In genomic region chr19:47243776-47244547, GRCh38 we compare ENCODE assay signal across 8 cellular contexts. TPM values are rescaled to one million over a fixed set of nuclear protein-coding genes. Genes with fewer than 3 reads are reported as not detected.
DNase-seq lines count a peak whose midpoint lies in the region; ATAC-seq and TF ChIP-seq lines count a peak whose summit lies in the region.

No MANE protein-coding gene starts in this region.

- in situ Hi-C loops in GM18951 (cut with MboI; ENCODE audit: low sequenced_read_pairs, unreplicated experiment), result no loop called here

- peak; percentile 83 for DNase-seq in Ammon's horn (ENCODE audit: low spot score)
- peak; percentile 90 for DNase-seq in NCI-H748 treated with DMSO at 0.1 percent for 48 hours (lab: John Stamatoyannopoulos, UW)
- peak; percentile 89 to 92 for DNase-seq in activated CD4-positive, alpha-beta T cell treated with anti-CD3 and anti-CD28 coated beads, Interleukin-2, amount 50 U/mL, for 48 hours
- DNase-seq in ecto neural progenitor cell (ENCODE audit: low spot score), result peak; percentile 96
- peak; percentile 92 for DNase-seq in lung (ENCODE audit: low spot score)
- DNase-seq in stimulated activated CD4-positive, alpha-beta T cell treated with anti-CD3 and anti-CD28 coated beads, TNF-alpha, amount 100 ng/mL, for 24 hours (ENCODE audit: low read depth in 3 of 3), result peak; percentile 75 to 90 (median 78)

- ATAC-seq in HG03457 (IDR thresholded peaks at IDR 0.05; ENCODE audit: unreplicated experiment), result peak; percentile 63
- ATAC-seq in lung (ENCODE audit: insufficient read depth, low FRiP score), result peak; percentile 92

- TF ChIP-seq POLR2A in GM18951 (IDR thresholded peaks at IDR 0.05; ENCODE audit: extremely low read depth, insufficient read depth, insufficient read length), result peak; percentile 59

- no peaks in the 10 kb centered on the region for H3K9me3 ChIP-seq in lung (ENCODE audit: control insufficient read depth in 2 of 2, insufficient read depth in 1 of 2, low read length in 1 of 2)

- H3K27ac ChIP-seq in lung (ENCODE audit: low read depth in 1 of 2, low read length in 1 of 2), result peak overlapping the region; percentile 42 to 45

- peak; percentile 99 for TF ChIP-seq CTCF in lung (IDR thresholded peaks at IDR 0.05; ENCODE audit: control extremely low read depth, extremely low read depth)

- WGBS in lung, 2 donors, result 2 to 3% methylated on average over 40 to 46 of the region's 46 CpGs

- H3K27me3 ChIP-seq in lung (ENCODE audit: control insufficient read depth, insufficient read depth), result no peaks in the 10 kb centered on the region

- no peaks in the 10 kb centered on the region for H3K36me3 ChIP-seq in lung (ENCODE audit: control insufficient read depth in 2 of 2, insufficient read depth in 2 of 2, low read length in 2 of 2)

- H3K4me1 ChIP-seq in lung (ENCODE audit: control insufficient read depth in 2 of 2, insufficient read depth in 2 of 2, low read length in 2 of 2), result peaks cover 0 to 11% of the 10 kb centered on the region in 2 donors

- H3K4me3 ChIP-seq in lung, result peak overlapping the region; percentile 15

RNA-seq across cellular contexts. Expression of gene CCDC9, which starts 12.4 kb away (rescaled TPM):
- total RNA-seq in lung, result 10 to 100 TPM; 17.5 to 44.5 TPM
- polyA plus RNA-seq in lung, result 10 to 100 TPM; 30.0 to 39.1 TPM

RNA-seq across cellular contexts. Expression of gene BBC3, which starts 13.0 kb away (rescaled TPM):
- 10 to 100 TPM in 1 of 2 donors, 1 to 10 TPM in 1; 4.1 to 10.8 TPM for total RNA-seq in lung
- polyA plus RNA-seq in lung, result 10 to 100 TPM; 18.8 to 22.0 TPM

RNA-seq across cellular contexts. Expression of gene INAFM1, which starts 30.7 kb away (rescaled TPM):
- total RNA-seq in lung, result 10 to 100 TPM in 1 of 2 donors, 1 to 10 TPM in 1; 2.4 to 33.5 TPM
- 10 to 100 TPM; 12.0 to 12.1 TPM for polyA plus RNA-seq in lung

Comparison
In these comparisons a context has a peak if more than half of its experiments do, and no peak if none do; other contexts are left out.
1. Peak in every context shown above with its lines: DNase-seq, ATAC-seq, H3K4me3 ChIP-seq and H3K27ac ChIP-seq.